ENCODE assay signal across 14 cellular contexts in the genomic region with DNA sequence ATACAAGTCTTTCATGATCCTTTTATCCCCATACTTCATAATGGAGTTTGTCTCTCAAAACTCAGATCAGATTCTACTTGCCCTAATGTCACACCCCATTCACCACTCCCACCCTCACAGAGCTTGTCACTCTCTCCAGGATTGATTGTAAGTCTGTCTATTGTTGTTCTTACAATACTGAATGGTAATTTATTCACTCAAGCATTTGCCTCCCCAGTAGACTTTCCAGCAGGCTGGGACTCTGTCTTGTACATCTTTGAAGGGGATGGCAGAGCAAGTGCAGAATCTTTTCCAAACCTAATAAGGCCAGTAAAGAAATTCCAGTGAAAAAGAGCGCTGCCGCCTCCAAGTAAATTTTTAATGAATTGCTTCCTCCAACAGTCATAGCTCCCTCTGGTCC. TPM values are rescaled to one million over a fixed set of nuclear protein-coding genes. Genes with fewer than 3 reads are reported as not detected.
DNase-seq lines count a peak whose midpoint lies in the region; TF ChIP-seq lines count a peak whose summit lies in the region.
"Had no signal": no experiment of that assay in that cellular context is flagged by ENCODE, and none has a peak within 500 bp of the region (broad histone marks: within the 10 kb centered on the region; RNA-seq: fewer than 3 reads in every experiment).

No MANE protein-coding gene starts in this region.

- no peak overlapping the region for H3K4me3 Mint-ChIP-seq in nephron progenitor cell
- no peak overlapping the region for H3K4me3 Mint-ChIP-seq in HFFc6
- H3K4me3 Mint-ChIP-seq: CD4-positive, CD25-positive, alpha-beta regulatory T cell; IgD-negative memory B cell had no signal

- no peaks in the 10 kb centered on the region for H3K36me3 ChIP-seq in neuronal stem cell (replicated peaks in 1 of 2; ENCODE audit: control insufficient read depth in 2 of 2, insufficient read depth in 2 of 2, low read length in 2 of 2)
- H3K36me3 ChIP-seq: BLaER1 treated with 17β-estradiol and CSF1 and Interleukin-3, amounts not matched to agents 10 nM and 100 nM had no signal

- no peak overlapping the region for H2BK12ac ChIP-seq in neuronal stem cell (ENCODE audit: low read length)

- H3K4me3 ChIP-seq in neuronal stem cell (ENCODE audit: low read length in 2 of 2), result no peak overlapping the region
- H3K4me3 ChIP-seq: BLaER1 treated with 17β-estradiol and CSF1 and Interleukin-3, amounts not matched to agents 10 nM and 100 nM had no signal

- no peaks in the 10 kb centered on the region for H3K79me1 ChIP-seq in neuronal stem cell (ENCODE audit: low read depth, low read length)

- H2AK5ac ChIP-seq in neuronal stem cell (ENCODE audit: low read depth, low read length), result no peak overlapping the region

- WGBS in neuronal stem cell (ENCODE audit: extremely low coverage in 2 of 2, insufficient read length in 2 of 2, insufficient replicate concordance in 1 of 2), 2 donors, result no CpG with 5 or more reads among the region's 2 CpGs

- no peak overlapping the region for H3K9ac ChIP-seq in neuronal stem cell (ENCODE audit: low read depth, low read length, poor library complexity)
- H3K9ac ChIP-seq: BLaER1 treated with 17β-estradiol and CSF1 and Interleukin-3, amounts not matched to agents 10 nM and 100 nM had no signal

- peaks cover 49% of the 10 kb centered on the region for H3K4me1 Mint-ChIP-seq in nephron progenitor cell
- no peaks in the 10 kb centered on the region; the same call in 1 of the 2 replicates for H3K4me1 Mint-ChIP-seq in HFFc6 (ENCODE audit: low read depth)
- H3K4me1 Mint-ChIP-seq: IgD-negative memory B cell had no signal

- DNase-seq in NCI-H748 (lab: John Stamatoyannopoulos, UW; ENCODE audit: unreplicated experiment) (peak; percentile 3), NCI-H748 treated with DMSO at 0.1 percent for 48 hours (lab: John Stamatoyannopoulos, UW) (no peak), nephron progenitor cell (peak; percentile 6), neuronal stem cell (ENCODE audit: low spot score) (peak; percentile 27), HFFc6 (no peak), SW 1271 (lab: John Stamatoyannopoulos, UW) (no peak), GF-D8 (lab: John Stamatoyannopoulos, UW) (no peak)
- DNase-seq: 8988T; CD4-positive, CD25-positive, alpha-beta regulatory T cell; DMS53; HCEC 1CT; KG1 had no signal

- peak overlapping the region; percentile 53 for H2AFZ ChIP-seq in neuronal stem cell (ENCODE audit: low read length)

- H3K4ac ChIP-seq in neuronal stem cell (ENCODE audit: low read length), result no peak overlapping the region

- H3K9me3 ChIP-seq in neuronal stem cell (replicated peaks in 1 of 2; ENCODE audit: control insufficient read depth in 2 of 2, insufficient read depth in 1 of 2, low read depth in 1 of 2, low read length in 2 of 2), result no peaks in the 10 kb centered on the region
- H3K9me3 ChIP-seq: BLaER1 treated with 17β-estradiol and CSF1 and Interleukin-3, amounts not matched to agents 10 nM and 100 nM had no signal

- H3K36me3 Mint-ChIP-seq in nephron progenitor cell (ENCODE audit: low read depth) (peaks cover 6% of the 10 kb centered on the region), HFFc6 (ENCODE audit: low read depth) (no peaks in the 10 kb centered on the region)
- H3K36me3 Mint-ChIP-seq: CD4-positive, CD25-positive, alpha-beta regulatory T cell; IgD-negative memory B cell had no signal

- no peak overlapping the region for H3K14ac ChIP-seq in neuronal stem cell (ENCODE audit: low read length)

- no peak overlapping the region for H4K8ac ChIP-seq in neuronal stem cell (ENCODE audit: low read depth, low read length)

- H2BK5ac ChIP-seq in neuronal stem cell (ENCODE audit: low read length), result no peak overlapping the region

- no peak overlapping the region for H2BK120ac ChIP-seq in neuronal stem cell (ENCODE audit: low read depth, low read length)

- no peak overlapping the region for H3K23ac ChIP-seq in neuronal stem cell (ENCODE audit: low read depth, low read length, poor library complexity)

- H3K4me2 ChIP-seq in neuronal stem cell (ENCODE audit: insufficient read depth, low read length, poor library complexity, severe bottlenecking), result no peak overlapping the region
- H3K4me2 ChIP-seq: BLaER1 treated with 17β-estradiol and CSF1 and Interleukin-3, amounts not matched to agents 10 nM and 100 nM had no signal

- H3K9me3 Mint-ChIP-seq in nephron progenitor cell (peaks cover 7% of the 10 kb centered on the region), HFFc6 (no peaks in the 10 kb centered on the region)
- H3K9me3 Mint-ChIP-seq: CD4-positive, CD25-positive, alpha-beta regulatory T cell; IgD-negative memory B cell had no signal

- H4K91ac ChIP-seq in neuronal stem cell (ENCODE audit: low read depth, low read length, poor library complexity), result no peak overlapping the region

- no peak overlapping the region for H3K18ac ChIP-seq in neuronal stem cell (ENCODE audit: low read length)

- peaks cover 4 to 21% of the 10 kb centered on the region in 2 donors for H3K4me1 ChIP-seq in neuronal stem cell (ENCODE audit: control insufficient read depth in 2 of 2, insufficient read depth in 1 of 2, low read depth in 1 of 2, low read length in 2 of 2)

- H3K27ac ChIP-seq in neuronal stem cell (replicated peaks; ENCODE audit: low read length), result no peak overlapping the region
- H3K27ac ChIP-seq: BLaER1 treated with 17β-estradiol and CSF1 and Interleukin-3, amounts not matched to agents 10 nM and 100 nM had no signal

- H3K27me3 ChIP-seq in neuronal stem cell (ENCODE audit: control insufficient read depth in 3 of 3, insufficient read depth in 3 of 3, low read depth in 1 of 3, low read length in 3 of 3), result no peaks in the 10 kb centered on the region
- H3K27me3 ChIP-seq: BLaER1 treated with 17β-estradiol and CSF1 and Interleukin-3, amounts not matched to agents 10 nM and 100 nM had no signal

- H2BK15ac ChIP-seq in neuronal stem cell (ENCODE audit: low read length), result no peak overlapping the region

- H3K27ac Mint-ChIP-seq in nephron progenitor cell, result peak overlapping the region; percentile 20
- H3K27ac Mint-ChIP-seq in HFFc6, result no peak overlapping the region
- H3K27ac Mint-ChIP-seq: IgD-negative memory B cell had no signal

- H3K27me3 Mint-ChIP-seq in nephron progenitor cell (ENCODE audit: low read depth, poor library complexity) (no peaks in the 10 kb centered on the region), HFFc6 (ENCODE audit: insufficient read depth) (peaks cover 16% of the 10 kb centered on the region)

- TF ChIP-seq CTCF in nephron progenitor cell (IDR thresholded peaks at IDR 0.05) (no peak), HFFc6 (IDR thresholded peaks at IDR 0.05) (no peak)

RNA-seq across cellular contexts. Expression of a gene that starts 56.9 kb away (rescaled TPM):
- polyA plus RNA-seq in neuronal stem cell (2013, experiment 1 of 2), result 3.2 TPM
- 3.2 TPM for polyA plus RNA-seq in neuronal stem cell (2013, experiment 2 of 2)
- 1 to 10 TPM; 3.8 to 8.2 (median 6.4) TPM for total RNA-seq in HFFc6 (2021; fragmentation: NEBNext Ultra II Directional; extraction: Animal tissue kit (Norgen Biotek cat#: 25700))

Comparison
In these comparisons a context has a peak if more than half of its experiments do, and no peak if none do; other contexts are left out.
1. DNase-seq: peak in NCI-H748 (single experiment), nephron progenitor cell (single experiment) and neuronal stem cell (single experiment); none in NCI-H748 treated with DMSO at 0.1 percent for 48 hours (single experiment), HFFc6 (single experiment), SW 1271 (0 of 2) and GF-D8 (single experiment).